Comparison of ENCODE assay signal across 1 cellular context in genomic region chr19:52981329-52981728, GRCh38.
TF ChIP-seq lines count a peak whose summit lies in the region.

No MANE protein-coding gene starts in this region.

TF ChIP-seq in WTC11, 78 proteins besides CTCF, POLR2A, EP300 and RAD21 (continued from another document):
- TF ChIP-seq ZNF425 (CRISPR knock-in tag; conservative IDR thresholded peaks at IDR 0.05) (no peak), ESRRA (CRISPR knock-in tag; IDR thresholded peaks at IDR 0.05; ENCODE audit: borderline replicate concordance) (no peak), ELF4 (CRISPR knock-in tag; IDR thresholded peaks at IDR 0.05; ENCODE audit: low read depth) (no peak), MAX (CRISPR knock-in tag; IDR thresholded peaks at IDR 0.05) (no peak)
